Comparison of ENCODE assay signal across 29 cellular contexts in the genomic region with DNA sequence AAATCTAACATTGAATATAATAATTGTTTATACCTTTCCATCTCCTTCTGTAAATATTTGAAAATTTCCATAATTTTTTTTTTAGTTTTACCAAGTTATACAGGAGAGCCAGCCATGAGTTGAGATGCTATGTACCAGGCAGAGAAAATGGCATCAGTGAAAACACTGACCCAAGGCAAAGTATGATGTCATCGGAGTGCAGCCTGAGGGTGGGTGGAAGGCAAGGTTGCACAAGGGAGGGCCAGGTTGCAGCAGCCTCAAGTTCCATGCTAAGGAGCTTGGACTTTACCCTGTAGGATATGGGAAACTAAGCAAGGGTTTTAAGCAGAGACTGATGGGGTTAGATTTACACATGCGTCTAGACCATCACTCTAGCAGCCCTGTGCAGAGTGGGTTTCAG.
"Had no signal": no experiment of that assay in that cellular context is flagged by ENCODE, and none has a peak within 500 bp of the region (broad histone marks: within the 10 kb centered on the region; RNA-seq: fewer than 3 reads in every experiment).

No MANE protein-coding gene starts in this region.

- H3K9me3 Mint-ChIP-seq: activated T-helper 17 cell treated with anti-CD3 and anti-CD28 coated beads, Interleukin-2, amount 50 U/mL, for 72 hours had no signal

- H3K36me3 Mint-ChIP-seq: activated naive CD8-positive, alpha-beta T cell; T-cell had no signal

- H3K4me1 Mint-ChIP-seq: activated CD4-positive, alpha-beta memory T cell treated with anti-CD3 and anti-CD28 coated beads, Interleukin-2, amount 10 ng/mL, durations not matched to agents 7 days and 5 days; activated CD4-positive, alpha-beta T cell treated with anti-CD3 and anti-CD28 coated beads for 36 hours; activated T-helper 17 cell treated with anti-CD3 and anti-CD28 coated beads, Interleukin-2, amount 50 U/mL, for 72 hours; T-cell had no signal

- DNase-seq: activated CD4-positive, alpha-beta memory T cell treated with anti-CD3 and anti-CD28 coated beads, Interleukin-2, amount 10 ng/mL, durations not matched to agents 7 days and 5 days; activated CD4-positive, alpha-beta T cell treated with anti-CD3 and anti-CD28 coated beads for 36 hours; activated CD4-positive, alpha-beta T cell treated with anti-CD3 and anti-CD28 coated beads, Interleukin-2, amount 50 U/mL, for 1 hour; activated CD4-positive, CD25-positive, alpha-beta regulatory T cell; activated gamma-delta T cell; activated naive CD4-positive, alpha-beta T cell treated with anti-CD3 and anti-CD28 coated beads for 36 hours; activated T-cell treated with anti-CD3 and anti-CD28 coated beads for 4 hours; activated T-cell treated with anti-CD3 and anti-CD28 coated beads, Interleukin-2, amount 50 U/mL, for 48 hours; brain microvascular endothelial cell; KG1; NCI-H1092; NCI-H1417; NCI-H2029; NCI-H2107; NCI-H2171 treated with DMSO at 0.1 percent for 48 hours; NCI-H226; NCI-H526; NCI-H82; NK-92 treated with Interleukin-12 subunit alpha and Interleukin-12 subunit beta, amount 100 ng/mL, for 24 hours; OCI-M1; RPMI8226; T-cell; T-helper 2 cell; T1000 had no signal

- H3K4me3 ChIP-seq: SK-N-MC had no signal

- H3K27me3 Mint-ChIP-seq: activated CD4-positive, alpha-beta memory T cell treated with anti-CD3 and anti-CD28 coated beads, Interleukin-2, amount 10 ng/mL, durations not matched to agents 7 days and 5 days; activated CD4-positive, alpha-beta T cell treated with anti-CD3 and anti-CD28 coated beads for 36 hours; activated naive CD8-positive, alpha-beta T cell; activated T-helper 17 cell treated with anti-CD3 and anti-CD28 coated beads, Interleukin-2, amount 50 U/mL, for 72 hours; T-cell had no signal

- ATAC-seq: activated CD4-positive, alpha-beta T cell treated with anti-CD3 and anti-CD28 coated beads for 36 hours; activated T-helper 17 cell treated with anti-CD3 and anti-CD28 coated beads, Interleukin-2, amount 50 U/mL, for 72 hours; Panc1; Right ventricle myocardium inferior; T-cell had no signal

- H3K27ac Mint-ChIP-seq: activated CD4-positive, alpha-beta memory T cell treated with anti-CD3 and anti-CD28 coated beads, Interleukin-2, amount 10 ng/mL, durations not matched to agents 7 days and 5 days; activated CD4-positive, alpha-beta T cell treated with anti-CD3 and anti-CD28 coated beads for 36 hours; activated naive CD4-positive, alpha-beta T cell treated with anti-CD3 and anti-CD28 coated beads for 36 hours; activated naive CD8-positive, alpha-beta T cell; activated T-helper 17 cell treated with anti-CD3 and anti-CD28 coated beads, Interleukin-2, amount 50 U/mL, for 72 hours; T-cell had no signal

- H3K4me3 Mint-ChIP-seq: activated CD4-positive, alpha-beta memory T cell treated with anti-CD3 and anti-CD28 coated beads, Interleukin-2, amount 10 ng/mL, durations not matched to agents 7 days and 5 days; activated CD4-positive, alpha-beta T cell treated with anti-CD3 and anti-CD28 coated beads for 36 hours; activated naive CD4-positive, alpha-beta T cell treated with anti-CD3 and anti-CD28 coated beads for 36 hours; activated naive CD8-positive, alpha-beta T cell; activated T-helper 17 cell treated with anti-CD3 and anti-CD28 coated beads, Interleukin-2, amount 50 U/mL, for 72 hours; T-cell had no signal
